In genomic region chr6:168939771-168940170, GRCh38 we compare ENCODE assay signal across 24 cellular contexts.
"Had no signal": no experiment of that assay in that cellular context is flagged by ENCODE, and none has a peak within 500 bp of the region (broad histone marks: within the 10 kb centered on the region; RNA-seq: fewer than 3 reads in every experiment).

No MANE protein-coding gene starts in this region.

- H3K4me3 ChIP-seq: breast epithelium, gastroesophageal sphincter, pancreas, right lobe of liver, spleen had no signal

- H3K27me3 ChIP-seq: breast epithelium, gastroesophageal sphincter, pancreas, right lobe of liver had no signal

- H3K9me3 ChIP-seq: breast epithelium, gastroesophageal sphincter, neutrophil, pancreas, right lobe of liver, spleen had no signal

- H3K36me3 Mint-ChIP-seq: activated naive CD8-positive, alpha-beta T cell treated with anti-CD3 and anti-CD28 coated beads for 36 hours; mesothelial cell of epicardium; natural killer cell treated with Interleukin-12 subunit alpha and Interleukin-12 subunit beta and Interleukin-15 and Interleukin-18, amount 100 ng/mL, for 72 hours had no signal

- H3K36me3 ChIP-seq: breast epithelium, gastroesophageal sphincter, neutrophil, pancreas, right lobe of liver, spleen had no signal

- DNase-seq: activated CD4-positive, CD25-positive, alpha-beta regulatory T cell treated with anti-CD3 and anti-CD28 coated beads, Interleukin-2, amount 50 U/mL, for 72 hours; activated CD8-positive, alpha-beta memory T cell treated with anti-CD3 and anti-CD28 coated beads, Interleukin-2, amount 50 U/mL, for 48 hours; activated naive CD4-positive, alpha-beta T cell treated with Interleukin-2 at 50 U/mL for 16 hours; activated naive CD8-positive, alpha-beta T cell treated with anti-CD3 and anti-CD28 coated beads for 36 hours; activated T-cell treated with anti-CD3 and anti-CD28 coated beads, Interleukin-2, amount 50 U/mL, for 4 hours; amniotic stem cell; effector memory CD8-positive, alpha-beta T cell; head of caudate nucleus; hypothalamus; left ventricle myocardium superior; mammary epithelial cell; pancreas; right lobe of liver; spleen; stimulated activated CD4-positive, alpha-beta T cell treated with anti-CD3 and anti-CD28 coated beads, Interleukin-4, amount 100 ng/mL, for 24 hours; stimulated activated naive CD4-positive, alpha-beta T cell treated with Interleukin-2 at 50 U/mL for 16 hours had no signal

- H3K4me1 ChIP-seq: breast epithelium, pancreas, right lobe of liver, spleen had no signal

- ATAC-seq: activated T-cell treated with anti-CD3 and anti-CD28 coated beads, Interleukin-2, amount 50 U/mL, for 4 hours; effector memory CD8-positive, alpha-beta T cell; esophagus mucosa; gastroesophageal sphincter; left ventricle myocardium superior; pancreas had no signal

- H3K4me3 Mint-ChIP-seq: activated naive CD8-positive, alpha-beta T cell treated with anti-CD3 and anti-CD28 coated beads for 36 hours; activated T-cell treated with anti-CD3 and anti-CD28 coated beads, Interleukin-2, amount 50 U/mL, for 4 hours; central memory CD8-positive, alpha-beta T cell; effector memory CD8-positive, alpha-beta T cell; mesothelial cell of epicardium; natural killer cell treated with Interleukin-12 subunit alpha and Interleukin-12 subunit beta and Interleukin-15 and Interleukin-18, amount 100 ng/mL, for 72 hours had no signal

- H3K9me3 Mint-ChIP-seq: activated naive CD8-positive, alpha-beta T cell treated with anti-CD3 and anti-CD28 coated beads for 36 hours; activated T-cell treated with anti-CD3 and anti-CD28 coated beads, Interleukin-2, amount 50 U/mL, for 4 hours; central memory CD8-positive, alpha-beta T cell; effector memory CD8-positive, alpha-beta T cell; mesothelial cell of epicardium; natural killer cell treated with Interleukin-12 subunit alpha and Interleukin-12 subunit beta and Interleukin-15 and Interleukin-18, amount 100 ng/mL, for 72 hours had no signal

- H3K27ac ChIP-seq: breast epithelium, gastroesophageal sphincter, neutrophil, pancreas, right lobe of liver, spleen, VCaP had no signal

- H3K4me1 Mint-ChIP-seq: activated naive CD8-positive, alpha-beta T cell treated with anti-CD3 and anti-CD28 coated beads for 36 hours; central memory CD8-positive, alpha-beta T cell; mesothelial cell of epicardium had no signal

- H3K27ac Mint-ChIP-seq: activated naive CD8-positive, alpha-beta T cell treated with anti-CD3 and anti-CD28 coated beads for 36 hours; effector memory CD8-positive, alpha-beta T cell; mesothelial cell of epicardium; natural killer cell treated with Interleukin-12 subunit alpha and Interleukin-12 subunit beta and Interleukin-15 and Interleukin-18, amount 100 ng/mL, for 72 hours had no signal
